In the genomic region with DNA sequence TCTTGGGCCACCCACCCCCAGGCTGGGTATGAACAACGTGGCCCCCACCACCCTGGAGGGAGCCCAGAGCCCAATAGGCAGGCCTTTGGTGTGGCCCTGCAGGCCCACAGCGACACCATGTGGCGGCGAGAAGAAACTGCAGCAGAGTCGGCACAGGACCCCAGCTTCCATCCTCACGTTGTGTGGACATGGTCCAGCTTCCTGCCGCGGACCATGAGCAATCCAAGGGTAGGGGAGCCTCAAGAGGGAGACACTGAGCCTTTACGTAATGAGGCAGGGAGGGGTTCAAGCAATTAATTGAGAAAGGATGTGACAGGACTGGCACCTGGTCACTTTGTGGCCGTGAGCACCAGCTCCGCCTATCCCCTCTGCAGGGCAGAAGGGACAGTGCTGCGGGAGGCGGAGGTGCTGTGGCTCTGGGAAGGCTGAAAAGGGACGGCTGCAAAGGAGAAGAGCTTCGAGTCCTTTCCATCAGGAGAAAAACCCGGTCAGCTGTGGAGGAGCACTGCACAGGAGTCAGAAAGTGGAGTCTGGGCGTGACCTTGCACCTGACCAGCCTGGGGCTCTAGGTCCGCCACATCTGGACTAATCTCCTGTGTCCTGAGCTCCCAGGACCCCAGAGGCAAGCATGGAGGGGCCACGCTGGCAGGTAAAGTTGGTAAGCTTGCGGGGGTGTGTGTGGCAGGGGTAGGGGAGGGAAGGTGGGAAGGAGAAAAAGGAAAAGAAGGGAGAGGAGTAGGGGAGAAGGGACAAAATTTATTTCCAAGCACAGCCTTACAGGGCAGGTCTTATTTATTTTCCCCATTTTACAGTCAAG, we compare ENCODE assay signal across 9 cellular contexts. TPM values are rescaled to one million over a fixed set of nuclear protein-coding genes. Genes with fewer than 3 reads are reported as not detected.
DNase-seq lines count a peak whose midpoint lies in the region; ATAC-seq and TF ChIP-seq lines count a peak whose summit lies in the region.
"Had no signal": no experiment of that assay in that cellular context is flagged by ENCODE, and none has a peak within 500 bp of the region (broad histone marks: within the 10 kb centered on the region; RNA-seq: fewer than 3 reads in every experiment).

No MANE protein-coding gene starts in this region.

- peaks cover 8% of the 10 kb centered on the region for H3K4me1 Mint-ChIP-seq in chondrocyte (ENCODE audit: low read depth)

- TF ChIP-seq RAD21 in Ishikawa (IDR thresholded peaks at IDR 0.05; ENCODE audit: low read depth), result peak; percentile 98

- H3K36me3 Mint-ChIP-seq in chondrocyte (ENCODE audit: low read depth), result no peaks in the 10 kb centered on the region

- H3K4me3 Mint-ChIP-seq in chondrocyte (ENCODE audit: unreplicated experiment), result no peak overlapping the region

- ATAC-seq in GM21367 (IDR thresholded peaks at IDR 0.05; ENCODE audit: unreplicated experiment) (peak; percentile 88), RWPE2 (ENCODE audit: low read depth) (peak; percentile 75)

- no peak overlapping the region for H3K27ac Mint-ChIP-seq in chondrocyte (ENCODE audit: unreplicated experiment)

- H3K27me3 ChIP-seq in RWPE2 (ENCODE audit: insufficient read depth, poor library complexity, severe bottlenecking), result no peaks in the 10 kb centered on the region
- H3K27me3 ChIP-seq: BLaER1 treated with 17β-estradiol and CSF1 and Interleukin-3, amounts not matched to agents 10 nM and 100 nM had no signal

- DNase-seq in NCI-H1436 (lab: John Stamatoyannopoulos, UW) (peak; percentile 10), NCI-H1436 treated with DMSO at 0.1 percent for 48 hours (lab: John Stamatoyannopoulos, UW) (no peak), RWPE2 (ENCODE audit: low spot score) (no peak), chondrocyte (ENCODE audit: low spot score) (no peak), kidney tubule cell (ENCODE audit: low spot score) (peak; percentile 80)
- DNase-seq in stimulated activated CD4-positive, alpha-beta T cell treated with anti-CD3 and anti-CD28 coated beads, TNF-alpha, amount 100 ng/mL, for 4 hours (ENCODE audit: low read depth in 3 of 3), result peak in 2 of 3 experiments; percentile 3 to 10

- H3K36me3 ChIP-seq in RWPE2 (ENCODE audit: low read depth), result no peaks in the 10 kb centered on the region
- H3K36me3 ChIP-seq: BLaER1 treated with 17β-estradiol and CSF1 and Interleukin-3, amounts not matched to agents 10 nM and 100 nM had no signal

- TF ChIP-seq EP300 in Ishikawa (IDR thresholded peaks at IDR 0.05; ENCODE audit: borderline replicate concordance), result no peak

- H3K4me1 ChIP-seq in RWPE2 (ENCODE audit: insufficient read depth, poor library complexity, severe bottlenecking), result no peaks in the 10 kb centered on the region

- no peaks in the 10 kb centered on the region for H3K9me3 Mint-ChIP-seq in chondrocyte (ENCODE audit: low read depth)

- H3K9me3 ChIP-seq in RWPE2 (ENCODE audit: severe bottlenecking), result no peaks in the 10 kb centered on the region
- H3K9me3 ChIP-seq: BLaER1 treated with 17β-estradiol and CSF1 and Interleukin-3, amounts not matched to agents 10 nM and 100 nM had no signal

- TF ChIP-seq CTCF in RWPE2 (IDR thresholded peaks at IDR 0.05; ENCODE audit: poor library complexity, severe bottlenecking), result peak; percentile 89
- peak; percentile 99 for TF ChIP-seq CTCF in chondrocyte (IDR thresholded peaks at IDR 0.05)

- H3K27me3 Mint-ChIP-seq in chondrocyte (ENCODE audit: low read depth), result peaks cover 14% of the 10 kb centered on the region

- H3K27ac ChIP-seq in RWPE2 (ENCODE audit: poor library complexity, severe bottlenecking), result no peak overlapping the region
- H3K27ac ChIP-seq: BLaER1 treated with 17β-estradiol and CSF1 and Interleukin-3, amounts not matched to agents 10 nM and 100 nM had no signal

- H3K4me3 ChIP-seq in RWPE2 (ENCODE audit: severe bottlenecking), result no peak overlapping the region
- H3K4me3 ChIP-seq: BLaER1 treated with 17β-estradiol and CSF1 and Interleukin-3, amounts not matched to agents 10 nM and 100 nM had no signal

TF ChIP-seq in Ishikawa, 13 proteins besides CTCF, POLR2A, EP300 and RAD21:
- TF ChIP-seq ZBTB7A (IDR thresholded peaks at IDR 0.05; ENCODE audit: low read depth), result no peak
- TF ChIP-seq NFIC (IDR thresholded peaks at IDR 0.05), result no peak
- TF ChIP-seq, protein P1, sequence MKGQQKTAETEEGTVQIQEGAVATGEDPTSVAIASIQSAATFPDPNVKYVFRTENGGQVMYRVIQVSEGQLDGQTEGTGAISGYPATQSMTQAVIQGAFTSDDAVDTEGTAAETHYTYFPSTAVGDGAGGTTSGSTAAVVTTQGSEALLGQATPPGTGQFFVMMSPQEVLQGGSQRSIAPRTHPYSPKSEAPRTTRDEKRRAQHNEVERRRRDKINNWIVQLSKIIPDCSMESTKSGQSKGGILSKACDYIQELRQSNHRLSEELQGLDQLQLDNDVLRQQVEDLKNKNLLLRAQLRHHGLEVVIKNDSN (IDR thresholded peaks at IDR 0.05), result no peak
- no peak for TF ChIP-seq FOXM1 (IDR thresholded peaks at IDR 0.05; ENCODE audit: borderline replicate concordance, low read depth)
- no peak for TF ChIP-seq CREB1 (IDR thresholded peaks at IDR 0.05; ENCODE audit: low read depth)
- TF ChIP-seq, protein P2, sequence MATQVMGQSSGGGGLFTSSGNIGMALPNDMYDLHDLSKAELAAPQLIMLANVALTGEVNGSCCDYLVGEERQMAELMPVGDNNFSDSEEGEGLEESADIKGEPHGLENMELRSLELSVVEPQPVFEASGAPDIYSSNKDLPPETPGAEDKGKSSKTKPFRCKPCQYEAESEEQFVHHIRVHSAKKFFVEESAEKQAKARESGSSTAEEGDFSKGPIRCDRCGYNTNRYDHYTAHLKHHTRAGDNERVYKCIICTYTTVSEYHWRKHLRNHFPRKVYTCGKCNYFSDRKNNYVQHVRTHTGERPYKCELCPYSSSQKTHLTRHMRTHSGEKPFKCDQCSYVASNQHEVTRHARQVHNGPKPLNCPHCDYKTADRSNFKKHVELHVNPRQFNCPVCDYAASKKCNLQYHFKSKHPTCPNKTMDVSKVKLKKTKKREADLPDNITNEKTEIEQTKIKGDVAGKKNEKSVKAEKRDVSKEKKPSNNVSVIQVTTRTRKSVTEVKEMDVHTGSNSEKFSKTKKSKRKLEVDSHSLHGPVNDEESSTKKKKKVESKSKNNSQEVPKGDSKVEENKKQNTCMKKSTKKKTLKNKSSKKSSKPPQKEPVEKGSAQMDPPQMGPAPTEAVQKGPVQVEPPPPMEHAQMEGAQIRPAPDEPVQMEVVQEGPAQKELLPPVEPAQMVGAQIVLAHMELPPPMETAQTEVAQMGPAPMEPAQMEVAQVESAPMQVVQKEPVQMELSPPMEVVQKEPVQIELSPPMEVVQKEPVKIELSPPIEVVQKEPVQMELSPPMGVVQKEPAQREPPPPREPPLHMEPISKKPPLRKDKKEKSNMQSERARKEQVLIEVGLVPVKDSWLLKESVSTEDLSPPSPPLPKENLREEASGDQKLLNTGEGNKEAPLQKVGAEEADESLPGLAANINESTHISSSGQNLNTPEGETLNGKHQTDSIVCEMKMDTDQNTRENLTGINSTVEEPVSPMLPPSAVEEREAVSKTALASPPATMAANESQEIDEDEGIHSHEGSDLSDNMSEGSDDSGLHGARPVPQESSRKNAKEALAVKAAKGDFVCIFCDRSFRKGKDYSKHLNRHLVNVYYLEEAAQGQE (IDR thresholded peaks at IDR 0.05; ENCODE audit: low read depth), result no peak
- no peak for TF ChIP-seq YY1 (IDR thresholded peaks at IDR 0.05; ENCODE audit: low read depth)
- TF ChIP-seq TAF1 (IDR thresholded peaks at IDR 0.05; ENCODE audit: low read depth), result no peak
- no peak for TF ChIP-seq EGR1 (IDR thresholded peaks at IDR 0.05)
- TF ChIP-seq TCF12 (IDR thresholded peaks at IDR 0.05; ENCODE audit: low read depth), result no peak
- TF ChIP-seq TEAD4 (IDR thresholded peaks at IDR 0.05), result no peak
- TF ChIP-seq, protein P3, sequence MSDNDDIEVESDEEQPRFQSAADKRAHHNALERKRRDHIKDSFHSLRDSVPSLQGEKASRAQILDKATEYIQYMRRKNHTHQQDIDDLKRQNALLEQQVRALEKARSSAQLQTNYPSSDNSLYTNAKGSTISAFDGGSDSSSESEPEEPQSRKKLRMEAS (IDR thresholded peaks at IDR 0.05), result no peak
- TF ChIP-seq CEBPB (IDR thresholded peaks at IDR 0.05), result no peak
TF ChIP-seq in Ishikawa: peak in this region for 0.

RNA-seq across cellular contexts. Expression of a gene that starts 44.9 kb away (rescaled TPM):
- total RNA-seq in chondrocyte, result 0.36 to 1.1 TPM (median 0.77 TPM) in 3 replicates

RNA-seq across cellular contexts. Expression of a gene that starts 47.8 kb away (rescaled TPM):
- total RNA-seq in chondrocyte, result not detected in 3 replicates

Comparison
In these comparisons a context has a peak if more than half of its experiments do, and no peak if none do; other contexts are left out.
1. DNase-seq: peak in NCI-H1436 (single experiment), kidney tubule cell (single experiment) and stimulated activated CD4-positive, alpha-beta T cell treated with anti-CD3 and anti-CD28 coated beads, TNF-alpha, amount 100 ng/mL, for 4 hours (2 of 3); none in NCI-H1436 treated with DMSO at 0.1 percent for 48 hours (single experiment), RWPE2 (single experiment) and chondrocyte (single experiment).